In genomic region chr1:228118040-228118439, GRCh38 we compare ENCODE assay signal across 1 cellular context.
A peak's percentile ranks its signal among the peaks of the same experiment; 100 is the strongest.
TF ChIP-seq lines count a peak whose summit lies in the region.

No MANE protein-coding gene starts in this region.

TF ChIP-seq in HEK293, 187 proteins besides CTCF, POLR2A, EP300 and RAD21 (continued from another document and continues in another):
- TF ChIP-seq ZNF214 (tag by site-specific recombination; IDR thresholded peaks at IDR 0.05; ENCODE audit: borderline replicate concordance) (peak; percentile 49; the same call in 1 of the 2 replicates), ZNF544 (tag by site-specific recombination; IDR thresholded peaks at IDR 0.05) (no peak), ZNF350 (tag by site-specific recombination; IDR thresholded peaks at IDR 0.05) (no peak), ZNF626 (tag by site-specific recombination; IDR thresholded peaks at IDR 0.05) (peak; percentile 97), ZNF701 (tag by site-specific recombination; IDR thresholded peaks at IDR 0.05) (no peak), ZFP37 (tag by site-specific recombination; IDR thresholded peaks at IDR 0.05) (0 out of 2 replicates have a peak, but pooled peaks have one; percentile 33), ZNF548 (tag by site-specific recombination; IDR thresholded peaks at IDR 0.05) (0 out of 2 replicates have a peak, but pooled peaks have one; percentile 30), ZNF558 (tag by site-specific recombination; IDR thresholded peaks at IDR 0.05) (peak; percentile 60; the same call in 1 of the 2 replicates), ZIC2 (tag by site-specific recombination; IDR thresholded peaks at IDR 0.05) (no peak), ZNF791 (tag by site-specific recombination; IDR thresholded peaks at IDR 0.05) (no peak), ZNF610 (tag by site-specific recombination; IDR thresholded peaks at IDR 0.05; ENCODE audit: borderline replicate concordance) (peak; percentile 81), GFI1B (tag by site-specific recombination; IDR thresholded peaks at IDR 0.05) (no peak), ZNF404 (tag by site-specific recombination; IDR thresholded peaks at IDR 0.05) (no peak), ZNF37A (tag by site-specific recombination; IDR thresholded peaks at IDR 0.05) (peak; percentile 65), YY2 (tag by site-specific recombination; IDR thresholded peaks at IDR 0.05) (no peak), ZNF792 (tag by site-specific recombination; IDR thresholded peaks at IDR 0.05) (no peak), ZNF549 (tag by site-specific recombination; IDR thresholded peaks at IDR 0.05) (peak; percentile 82), KLF1 (tag by site-specific recombination; IDR thresholded peaks at IDR 0.05) (no peak), ZNF629 (tag by site-specific recombination; IDR thresholded peaks at IDR 0.05) (peak; percentile 31; the same call in 1 of the 2 replicates), ZNF23 (tag by site-specific recombination; IDR thresholded peaks at IDR 0.05; ENCODE audit: borderline replicate concordance) (no peak), ZNF654 (tag by site-specific recombination; IDR thresholded peaks at IDR 0.05; ENCODE audit: low read depth) (no peak), ZBTB1 (tag by site-specific recombination; IDR thresholded peaks at IDR 0.05) (no peak), ZNF518A (tag by site-specific recombination; conservative IDR thresholded peaks at IDR 0.05; ENCODE audit: low read depth) (peak; percentile 73), HOXD13 (CRISPR knock-in tag; IDR thresholded peaks at IDR 0.05; ENCODE audit: borderline replicate concordance) (no peak), ZNF785 (tag by site-specific recombination; IDR thresholded peaks at IDR 0.05) (no peak), ZSCAN16 (tag by site-specific recombination; IDR thresholded peaks at IDR 0.05) (no peak), ZNF114 (tag by site-specific recombination; IDR thresholded peaks at IDR 0.05) (no peak), KLF8 (tag by site-specific recombination; IDR thresholded peaks at IDR 0.05) (peak; percentile 23; the same call in 1 of the 2 replicates), ZNF510 (tag by site-specific recombination; IDR thresholded peaks at IDR 0.05; ENCODE audit: insufficient replicate concordance) (peak; percentile 84), ZNF555 (tag by site-specific recombination; conservative IDR thresholded peaks at IDR 0.05) (no peak), ZNF184 (tag by site-specific recombination; IDR thresholded peaks at IDR 0.05) (peak; percentile 79; the same call in 1 of the 2 replicates), SETDB1 (IDR thresholded peaks at IDR 0.05; ENCODE audit: insufficient read length, low read length) (peak; percentile 100), ZFP69B (tag by site-specific recombination; IDR thresholded peaks at IDR 0.05) (no peak), ATF2 (tag by site-specific recombination; IDR thresholded peaks at IDR 0.05; ENCODE audit: low read depth) (no peak), ZNF121 (tag by site-specific recombination; IDR thresholded peaks at IDR 0.05) (no peak), HIC1 (tag by site-specific recombination; IDR thresholded peaks at IDR 0.05) (no peak), TRIM28 (IDR thresholded peaks at IDR 0.05; ENCODE audit: borderline replicate concordance, low read length) (peak; percentile 99), ZNF366 (tag by site-specific recombination; conservative IDR thresholded peaks at IDR 0.05) (no peak), YY1 (tag by site-specific recombination; IDR thresholded peaks at IDR 0.05) (0 out of 2 replicates have a peak, but pooled peaks have one; percentile 24), KLF9 (tag by site-specific recombination; IDR thresholded peaks at IDR 0.05; ENCODE audit: low read depth) (no peak), ZXDB (tag by site-specific recombination; IDR thresholded peaks at IDR 0.05) (peak; percentile 48; the same call in 1 of the 2 replicates), SCRT1 (tag by site-specific recombination; IDR thresholded peaks at IDR 0.05; ENCODE audit: borderline replicate concordance) (no peak), ZNF416 (tag by site-specific recombination; IDR thresholded peaks at IDR 0.05) (no peak), ZNF660 (tag by site-specific recombination; IDR thresholded peaks at IDR 0.05) (no peak), SP7 (tag by site-specific recombination; IDR thresholded peaks at IDR 0.05) (peak; percentile 56; the same call in 1 of the 2 replicates), ZBTB49 (tag by site-specific recombination; IDR thresholded peaks at IDR 0.05; ENCODE audit: low read depth) (no peak), ZNF707 (tag by site-specific recombination; IDR thresholded peaks at IDR 0.05) (no peak), ZNF529 (tag by site-specific recombination; IDR thresholded peaks at IDR 0.05; ENCODE audit: insufficient replicate concordance) (peak; percentile 81), IKZF3 (tag by site-specific recombination; IDR thresholded peaks at IDR 0.05) (no peak), ZNF600 (tag by site-specific recombination; IDR thresholded peaks at IDR 0.05) (no peak), ZNF2 (tag by site-specific recombination; IDR thresholded peaks at IDR 0.05) (0 out of 2 replicates have a peak, but pooled peaks have one; percentile 43)
- TF ChIP-seq, protein P1, sequence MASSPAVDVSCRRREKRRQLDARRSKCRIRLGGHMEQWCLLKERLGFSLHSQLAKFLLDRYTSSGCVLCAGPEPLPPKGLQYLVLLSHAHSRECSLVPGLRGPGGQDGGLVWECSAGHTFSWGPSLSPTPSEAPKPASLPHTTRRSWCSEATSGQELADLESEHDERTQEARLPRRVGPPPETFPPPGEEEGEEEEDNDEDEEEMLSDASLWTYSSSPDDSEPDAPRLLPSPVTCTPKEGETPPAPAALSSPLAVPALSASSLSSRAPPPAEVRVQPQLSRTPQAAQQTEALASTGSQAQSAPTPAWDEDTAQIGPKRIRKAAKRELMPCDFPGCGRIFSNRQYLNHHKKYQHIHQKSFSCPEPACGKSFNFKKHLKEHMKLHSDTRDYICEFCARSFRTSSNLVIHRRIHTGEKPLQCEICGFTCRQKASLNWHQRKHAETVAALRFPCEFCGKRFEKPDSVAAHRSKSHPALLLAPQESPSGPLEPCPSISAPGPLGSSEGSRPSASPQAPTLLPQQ (tag by site-specific recombination; IDR thresholded peaks at IDR 0.05): no peak
- TF ChIP-seq, protein P2, sequence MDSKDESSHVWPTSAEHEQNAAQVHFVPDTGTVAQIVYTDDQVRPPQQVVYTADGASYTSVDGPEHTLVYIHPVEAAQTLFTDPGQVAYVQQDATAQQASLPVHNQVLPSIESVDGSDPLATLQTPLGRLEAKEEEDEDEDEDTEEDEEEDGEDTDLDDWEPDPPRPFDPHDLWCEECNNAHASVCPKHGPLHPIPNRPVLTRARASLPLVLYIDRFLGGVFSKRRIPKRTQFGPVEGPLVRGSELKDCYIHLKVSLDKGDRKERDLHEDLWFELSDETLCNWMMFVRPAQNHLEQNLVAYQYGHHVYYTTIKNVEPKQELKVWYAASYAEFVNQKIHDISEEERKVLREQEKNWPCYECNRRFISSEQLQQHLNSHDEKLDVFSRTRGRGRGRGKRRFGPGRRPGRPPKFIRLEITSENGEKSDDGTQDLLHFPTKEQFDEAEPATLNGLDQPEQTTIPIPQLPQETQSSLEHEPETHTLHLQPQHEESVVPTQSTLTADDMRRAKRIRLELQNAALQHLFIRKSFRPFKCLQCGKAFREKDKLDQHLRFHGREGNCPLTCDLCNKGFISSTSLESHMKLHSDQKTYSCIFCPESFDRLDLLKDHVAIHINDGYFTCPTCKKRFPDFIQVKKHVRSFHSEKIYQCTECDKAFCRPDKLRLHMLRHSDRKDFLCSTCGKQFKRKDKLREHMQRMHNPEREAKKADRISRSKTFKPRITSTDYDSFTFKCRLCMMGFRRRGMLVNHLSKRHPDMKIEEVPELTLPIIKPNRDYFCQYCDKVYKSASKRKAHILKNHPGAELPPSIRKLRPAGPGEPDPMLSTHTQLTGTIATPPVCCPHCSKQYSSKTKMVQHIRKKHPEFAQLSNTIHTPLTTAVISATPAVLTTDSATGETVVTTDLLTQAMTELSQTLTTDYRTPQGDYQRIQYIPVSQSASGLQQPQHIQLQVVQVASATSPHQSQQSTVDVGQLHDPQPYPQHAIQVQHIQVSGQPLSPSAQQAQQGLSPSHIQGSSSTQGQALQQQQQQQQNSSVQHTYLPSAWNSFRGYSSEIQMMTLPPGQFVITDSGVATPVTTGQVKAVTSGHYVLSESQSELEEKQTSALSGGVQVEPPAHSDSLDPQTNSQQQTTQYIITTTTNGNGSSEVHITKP (tag by site-specific recombination; IDR thresholded peaks at IDR 0.05): no peak
- TF ChIP-seq, protein P3, sequence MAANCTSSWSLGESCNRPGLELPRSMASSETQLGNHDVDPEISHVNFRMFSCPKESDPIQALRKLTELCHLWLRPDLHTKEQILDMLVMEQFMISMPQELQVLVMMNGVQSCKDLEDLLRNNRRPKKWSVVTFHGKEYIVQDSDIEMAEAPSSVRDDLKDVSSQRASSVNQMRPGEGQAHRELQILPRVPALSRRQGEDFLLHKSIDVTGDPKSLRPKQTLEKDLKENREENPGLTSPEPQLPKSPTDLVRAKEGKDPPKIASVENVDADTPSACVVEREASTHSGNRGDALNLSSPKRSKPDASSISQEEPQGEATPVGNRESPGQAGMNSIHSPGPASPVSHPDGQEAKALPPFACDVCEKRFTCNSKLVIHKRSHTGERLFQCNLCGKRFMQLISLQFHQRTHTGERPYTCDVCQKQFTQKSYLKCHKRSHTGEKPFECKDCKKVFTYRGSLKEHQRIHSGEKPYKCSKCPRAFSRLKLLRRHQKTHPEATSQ (tag by site-specific recombination; IDR thresholded peaks at IDR 0.05): no peak
